22 cellular contexts compared by ENCODE assay signal in the genomic region with DNA sequence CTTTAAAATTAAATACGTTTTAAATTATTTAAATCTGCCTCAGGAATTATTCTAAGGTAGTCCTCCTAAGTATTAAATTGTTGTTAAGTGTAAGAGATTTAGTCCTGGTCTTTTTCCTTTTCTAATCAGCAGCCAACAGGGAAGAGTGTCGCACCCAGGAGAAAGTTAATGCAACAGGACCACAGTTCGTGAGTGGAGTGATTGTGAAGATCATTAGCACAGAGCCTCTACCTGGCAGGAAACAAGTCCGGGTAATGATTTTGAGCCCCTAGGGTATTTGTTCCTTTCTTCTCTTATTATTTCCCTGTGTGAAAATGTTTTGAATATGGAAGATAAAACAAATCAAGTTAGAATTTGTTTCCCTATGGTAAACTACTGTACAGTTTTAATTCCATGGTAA. TPM values are rescaled to one million over a fixed set of nuclear protein-coding genes. Genes with fewer than 3 reads are reported as not detected.
DNase-seq lines count a peak whose midpoint lies in the region; ATAC-seq and TF ChIP-seq lines count a peak whose summit lies in the region.
"Had no signal": no experiment of that assay in that cellular context is flagged by ENCODE, and none has a peak within 500 bp of the region (broad histone marks: within the 10 kb centered on the region; RNA-seq: fewer than 3 reads in every experiment).

No MANE protein-coding gene starts in this region.

- TF ChIP-seq CTCF in WTC11 (IDR thresholded peaks at IDR 0.05) = no peak
- no peak for TF ChIP-seq CTCF in PC-9 (conservative IDR thresholded peaks at IDR 0.05)
- no peak for TF ChIP-seq CTCF in mucosa of descending colon (IDR thresholded peaks at IDR 0.05)

- no peak overlapping the region for H4K5ac ChIP-seq in mesendoderm (ENCODE audit: low read length)

- peak overlapping the region; percentile 99 for H3K27ac Mint-ChIP-seq in WTC11
- no peak overlapping the region for H3K27ac Mint-ChIP-seq in activated T-cell treated with anti-CD3 and anti-CD28 coated beads, Interleukin-2, amount 50 U/mL, for 72 hours
- H3K27ac Mint-ChIP-seq: CD4-positive, CD25-positive, alpha-beta regulatory T cell had no signal

- H3K56ac ChIP-seq in mesendoderm (ENCODE audit: low read length) = no peak overlapping the region

- H3K4me1 Mint-ChIP-seq in WTC11 = peaks cover 54% of the 10 kb centered on the region
- H3K4me1 Mint-ChIP-seq in activated T-cell treated with anti-CD3 and anti-CD28 coated beads, Interleukin-2, amount 50 U/mL, for 72 hours (ENCODE audit: low read depth) = no peaks in the 10 kb centered on the region

- no peak overlapping the region for H2BK5ac ChIP-seq in mesendoderm (ENCODE audit: low read length)

- no peaks in the 10 kb centered on the region for H3K79me1 ChIP-seq in mesendoderm (ENCODE audit: low read length)

- intact Hi-C loops in PC-9 (cut with micrococcal nuclease; ENCODE audit: unreplicated experiment) = no loop called here
- intact Hi-C loops in mucosa of descending colon (cut with DNase I, micrococcal nuclease) = no loop called here

- H2BK120ac ChIP-seq in mesendoderm (ENCODE audit: low read depth, low read length) = no peak overlapping the region

- no peak overlapping the region for H3K9ac ChIP-seq in mesendoderm (ENCODE audit: low read length)
- H3K9ac ChIP-seq: KMS-11 had no signal

- no peaks in the 10 kb centered on the region for H3K9me3 ChIP-seq in PC-9 (ENCODE audit: insufficient read depth, low read depth)
- no peaks in the 10 kb centered on the region for H3K9me3 ChIP-seq in mucosa of descending colon
- H3K9me3 ChIP-seq: HAP-1, Peyer's patch, SJCRH30 had no signal

- no peak overlapping the region for H3K4me2 ChIP-seq in mesendoderm (ENCODE audit: low read length)
- no peak overlapping the region for H3K4me2 ChIP-seq in PC-9
- H3K4me2 ChIP-seq: KMS-11 had no signal

- no peaks in the 10 kb centered on the region for H3K9me3 Mint-ChIP-seq in WTC11
- H3K9me3 Mint-ChIP-seq in activated T-cell treated with anti-CD3 and anti-CD28 coated beads, Interleukin-2, amount 50 U/mL, for 72 hours = no peaks in the 10 kb centered on the region
- H3K9me3 Mint-ChIP-seq: CD4-positive, CD25-positive, alpha-beta regulatory T cell had no signal

- no peak for DNase-seq in H7
- no peak for DNase-seq in WTC11 (ENCODE audit: low spot score)
- peak; percentile 92 for DNase-seq in mesendoderm
- no peak for DNase-seq in PC-9
- no peak for DNase-seq in epidermal melanocyte (ENCODE audit: insufficient read length, low spot score)
- DNase-seq in mucosa of descending colon = no peak
- DNase-seq in activated T-cell treated with anti-CD3 and anti-CD28 coated beads, Interleukin-2, amount 50 U/mL, for 72 hours = no peak
- DNase-seq: CD4-positive, CD25-positive, alpha-beta regulatory T cell; EL; IMR-90; NCI-H1092 treated with DMSO at 0.1 percent for 48 hours; NCI-H1436 treated with DMSO at 0.1 percent for 48 hours; NCI-H2029; NCI-H2227 treated with DMSO at 0.1 percent for 48 hours; NCI-H510A treated with DMSO at 0.1 percent for 48 hours; NCI-H748 treated with DMSO at 0.1 percent for 48 hours; Peyer's patch; SJCRH30 had no signal

- no peak overlapping the region for H4K8ac ChIP-seq in mesendoderm (ENCODE audit: low read depth, low read length)

- H4K20me1 ChIP-seq in PC-9 (ENCODE audit: insufficient read depth) = no peaks in the 10 kb centered on the region

- H3K9me2 ChIP-seq in PC-9 (ENCODE audit: insufficient read depth) = no peaks in the 10 kb centered on the region

- H3K4me1 ChIP-seq in mesendoderm (ENCODE audit: control insufficient read depth, low read depth, low read length) = peaks cover under 1% of the 10 kb centered on the region
- no peaks in the 10 kb centered on the region for H3K4me1 ChIP-seq in PC-9 (replicated peaks; ENCODE audit: insufficient read depth)
- H3K4me1 ChIP-seq in mucosa of descending colon (ENCODE audit: low read depth) = no peaks in the 10 kb centered on the region
- H3K4me1 ChIP-seq: Peyer's patch, SJCRH30 had no signal

- H3K27me3 Mint-ChIP-seq in WTC11 (ENCODE audit: low read depth) = peaks cover 7% of the 10 kb centered on the region
- no peaks in the 10 kb centered on the region for H3K27me3 Mint-ChIP-seq in activated T-cell treated with anti-CD3 and anti-CD28 coated beads, Interleukin-2, amount 50 U/mL, for 72 hours (ENCODE audit: low read depth)
- H3K27me3 Mint-ChIP-seq: CD4-positive, CD25-positive, alpha-beta regulatory T cell had no signal

- H3K79me2 ChIP-seq in mesendoderm (ENCODE audit: control insufficient read depth, insufficient read depth, low read length) (peaks cover 2% of the 10 kb centered on the region), PC-9 (ENCODE audit: low read depth) (no peaks in the 10 kb centered on the region)

- no peak overlapping the region for H3K23ac ChIP-seq in mesendoderm (ENCODE audit: low read length)

- 0 out of 2 replicates have a peak, but pooled peaks cover 6% of the 10 kb centered on the region for H3F3A ChIP-seq in PC-9 (ENCODE audit: insufficient read depth, low read depth)

- H2BK15ac ChIP-seq in mesendoderm (replicated peaks; ENCODE audit: low read depth) = no peak overlapping the region

- peak overlapping the region; percentile 0; the same call in 1 of the 2 replicates for H3K4me3 ChIP-seq in H7 (ENCODE audit: insufficient read depth, low read depth, low read length)
- peak overlapping the region; percentile 28 for H3K4me3 ChIP-seq in iPS-11a (ENCODE audit: low read depth, low read length)
- no peak overlapping the region for H3K4me3 ChIP-seq in mesendoderm (ENCODE audit: low read length)
- no peak overlapping the region for H3K4me3 ChIP-seq in PC-9
- H3K4me3 ChIP-seq in mucosa of descending colon = no peak overlapping the region
- H3K4me3 ChIP-seq: HAP-1, Peyer's patch, SJCRH30 had no signal

- ATAC-seq in WTC11 = no peak
- no peak for ATAC-seq in mucosa of descending colon
- no peak for ATAC-seq in activated T-cell treated with anti-CD3 and anti-CD28 coated beads, Interleukin-2, amount 50 U/mL, for 72 hours (replicated peaks in 1 of 2)

- no peak overlapping the region for H2AFZ ChIP-seq in PC-9

- BruUV-seq in PC-9 (replicated peaks; lab: Mats Ljungman, UMichigan) = no TSS peak

- WGBS in mesendoderm (ENCODE audit: extremely low coverage, insufficient coverage, low lambda C conversion rate) = no CpG with 5 or more reads among the region's 4 CpGs

- no peak overlapping the region for H3K18ac ChIP-seq in mesendoderm (ENCODE audit: low read length)

- H3K36me3 ChIP-seq in H7 (replicated peaks; ENCODE audit: control insufficient read depth, insufficient read depth, low read length) (peaks cover 13% of the 10 kb centered on the region), mesendoderm (ENCODE audit: control insufficient read depth, insufficient read depth, low read length) (peaks cover 2% of the 10 kb centered on the region), PC-9 (ENCODE audit: low read depth) (peaks cover 34% of the 10 kb centered on the region; the same call in 1 of the 2 replicates), mucosa of descending colon (ENCODE audit: low read depth) (peaks cover 14% of the 10 kb centered on the region)

- CTCF ChIA-PET in WTC11 (lab: Charles Lee) (no interaction called here), PC-9 (lab: Charles Lee) (no interaction called here)

- no peak overlapping the region for H3K27ac ChIP-seq in mesendoderm (ENCODE audit: low read depth, low read length)
- H3K27ac ChIP-seq in PC-9 = no peak overlapping the region
- H3K27ac ChIP-seq: HL-60, KMS-11, Peyer's patch, SJCRH30 had no signal

- no peaks in the 10 kb centered on the region for H3K27me3 ChIP-seq in H7 (ENCODE audit: control insufficient read depth, insufficient read depth, low read length)
- H3K27me3 ChIP-seq in mesendoderm (ENCODE audit: insufficient read depth, low read length, poor library complexity) = no peaks in the 10 kb centered on the region
- H3K27me3 ChIP-seq in PC-9 (ENCODE audit: insufficient read depth, low read depth) = no peaks in the 10 kb centered on the region
- H3K27me3 ChIP-seq: Peyer's patch, SJCRH30 had no signal

- peak overlapping the region; percentile 68 for H3K4me3 Mint-ChIP-seq in WTC11
- no peak overlapping the region for H3K4me3 Mint-ChIP-seq in activated T-cell treated with anti-CD3 and anti-CD28 coated beads, Interleukin-2, amount 50 U/mL, for 72 hours
- H3K4me3 Mint-ChIP-seq: CD4-positive, CD25-positive, alpha-beta regulatory T cell had no signal

- H3K36me3 Mint-ChIP-seq in WTC11 = peaks cover 37% of the 10 kb centered on the region
- H3K36me3 Mint-ChIP-seq in activated T-cell treated with anti-CD3 and anti-CD28 coated beads, Interleukin-2, amount 50 U/mL, for 72 hours (ENCODE audit: insufficient read depth in 2 of 2) = peaks cover 6 to 14% of the 10 kb centered on the region in 2 donors

- POLR2A ChIA-PET in WTC11 (lab: Charles Lee) (no interaction called here), PC-9 (lab: Charles Lee; ENCODE audit: unreplicated experiment) (no interaction called here)

- no peak overlapping the region for H3K4ac ChIP-seq in mesendoderm (ENCODE audit: low read depth, low read length)

- H2AK5ac ChIP-seq in mesendoderm (ENCODE audit: low read length) = no peak overlapping the region

TF ChIP-seq in WTC11, 78 proteins besides CTCF, POLR2A, EP300 and RAD21 (continues in another document):
- TF ChIP-seq NFE2L1 (CRISPR knock-in tag; IDR thresholded peaks at IDR 0.05) = no peak

RNA-seq across cellular contexts. Expression of gene LARP7, which starts 13.4 kb away (rescaled TPM):
- 28.5 and 68.1 TPM in 2 replicates for total RNA-seq in H7 (2014; rRNA removed; shearing (Covaris generic))
- total RNA-seq in WTC11 (2021) (37.5 to 46.2 TPM (median 42.3 TPM) in 3 replicates), PC-9 (2021) (35.8 and 47.8 TPM in 2 replicates), mucosa of descending colon (10 to 100 TPM; 37.7 to 46.5 (median 38.5) TPM)
- polyA plus RNA-seq in mesendoderm (2013, experiment 1 of 2) = 135 TPM
- polyA plus RNA-seq in mesendoderm (2013, experiment 2 of 2) = 145 TPM
- total RNA-seq in activated T-cell treated with anti-CD3 and anti-CD28 coated beads, Interleukin-2, amount 50 U/mL, for 72 hours = 10 to 100 TPM; 45.7 to 49.1 TPM

RNA-seq across cellular contexts. Expression of gene ZGRF1, which starts 13.6 kb away (rescaled TPM):
- total RNA-seq in H7 (2014; rRNA removed; shearing (Covaris generic)) = 25.1 and 52.4 TPM in 2 replicates
- total RNA-seq in WTC11 (2021) = 46.6 to 56.2 TPM (median 47.1 TPM) in 3 replicates
- polyA plus RNA-seq in mesendoderm (2013, experiment 1 of 2) = 28.8 TPM
- polyA plus RNA-seq in mesendoderm (2013, experiment 2 of 2) = 27.5 TPM
- 17.3 and 18.9 TPM in 2 replicates for total RNA-seq in PC-9 (2021)
- 1 to 10 TPM; 2.6 to 6.8 (median 3.7) TPM for total RNA-seq in mucosa of descending colon
- total RNA-seq in activated T-cell treated with anti-CD3 and anti-CD28 coated beads, Interleukin-2, amount 50 U/mL, for 72 hours = 10 to 100 TPM; 52.5 to 58.1 TPM

Comparison
In these comparisons a context has a peak if more than half of its experiments do, and no peak if none do; other contexts are left out.
1. H3K4me3 ChIP-seq: peak in H7 (single experiment) and iPS-11a (single experiment); none in mesendoderm (single experiment), PC-9 (single experiment) and mucosa of descending colon (single experiment).